In genomic region chr20:45011108-45011526, GRCh38 we compare ENCODE assay signal across 8 cellular contexts. TPM values are rescaled to one million over a fixed set of nuclear protein-coding genes. Genes with fewer than 3 reads are reported as not detected.
A peak's percentile ranks its signal among the peaks of the same experiment; 100 is the strongest.
DNase-seq lines count a peak whose midpoint lies in the region; ATAC-seq and TF ChIP-seq lines count a peak whose summit lies in the region.

No MANE protein-coding gene starts in this region.

- TF ChIP-seq POLR2A in thyroid gland (IDR thresholded peaks at IDR 0.05), result no peak

- no peak overlapping the region for H3K27ac ChIP-seq in GM23338 (ENCODE audit: low read depth)
- H3K27ac ChIP-seq in thyroid gland, result no peak overlapping the region

- intact Hi-C loops in thyroid gland (cut with DNase I), result loop anchor here (10.0 kb wide), 1 partner anchor 84 kb away; no protein-coding TSS in a partner anchor

- no peak overlapping the region for H3K4me3 ChIP-seq in AG10803 (ENCODE audit: low read length)
- no peak overlapping the region for H3K4me3 ChIP-seq in GM23338
- no peak overlapping the region for H3K4me3 ChIP-seq in thyroid gland (replicated peaks in 1 of 3)

- H3K9me2 ChIP-seq in GM23338 (ENCODE audit: insufficient read depth), result no peaks in the 10 kb centered on the region

- peaks cover 14% of the 10 kb centered on the region; the same call in 1 of the 3 replicates for H3K36me3 Mint-ChIP-seq in GM23338 (ENCODE audit: low read depth)
- peaks cover 57% of the 10 kb centered on the region for H3K36me3 Mint-ChIP-seq in activated CD8-positive, alpha-beta memory T cell treated with anti-CD3 and anti-CD28 coated beads, Interleukin-2, amount 10 ng/mL, durations not matched to agents 7 days and 5 days
- peaks cover 15% of the 10 kb centered on the region for H3K36me3 Mint-ChIP-seq in natural killer cell treated with Interleukin-12 subunit alpha and Interleukin-12 subunit beta and Interleukin-15 and Interleukin-18, amount 100 ng/mL, for 72 hours

- H3F3A ChIP-seq in GM23338 (replicated peaks; ENCODE audit: low read depth), result no peaks in the 10 kb centered on the region

- H3K27me3 ChIP-seq in GM23338 (ENCODE audit: insufficient read depth) (no peaks in the 10 kb centered on the region), thyroid gland (no peaks in the 10 kb centered on the region)

- H2AFZ ChIP-seq in GM23338, result no peak overlapping the region

- no peaks in the 10 kb centered on the region for H3K9me3 Mint-ChIP-seq in GM23338
- H3K9me3 Mint-ChIP-seq in activated CD8-positive, alpha-beta memory T cell treated with anti-CD3 and anti-CD28 coated beads, Interleukin-2, amount 10 ng/mL, durations not matched to agents 7 days and 5 days (ENCODE audit: low read depth), result no peaks in the 10 kb centered on the region
- H3K9me3 Mint-ChIP-seq in natural killer cell treated with Interleukin-12 subunit alpha and Interleukin-12 subunit beta and Interleukin-15 and Interleukin-18, amount 100 ng/mL, for 72 hours, result no peaks in the 10 kb centered on the region

- CTCF ChIA-PET in activated CD8-positive, alpha-beta memory T cell treated with anti-CD3 and anti-CD28 coated beads, Interleukin-2, amount 10 ng/mL, durations not matched to agents 7 days and 5 days (lab: Charles Lee), result interaction anchor here (0.8 to 5.1 kb wide), 24 partner anchors 8 to 283 kb away, joined by 3 to 35 read pairs (median 4); no protein-coding TSS in a partner anchor

- peak; percentile 73 for DNase-seq in AG10803 (ENCODE audit: low read depth)
- DNase-seq in GM23338 (ENCODE audit: low spot score), result peak; percentile 83
- DNase-seq in NCI-H460 (ENCODE audit: extremely low read depth, low read depth), result peak; percentile 61
- peak; percentile 61 for DNase-seq in activated CD8-positive, alpha-beta memory T cell treated with anti-CD3 and anti-CD28 coated beads, Interleukin-2, amount 10 ng/mL, durations not matched to agents 7 days and 5 days
- peak; percentile 64 for DNase-seq in natural killer cell treated with Interleukin-12 subunit alpha and Interleukin-12 subunit beta and Interleukin-15 and Interleukin-18, amount 100 ng/mL, for 72 hours (ENCODE audit: low spot score)
- DNase-seq in thyroid gland, result peak; percentile 38 to 50

- H3K36me3 ChIP-seq in GM23338 (ENCODE audit: insufficient read depth) (no peaks in the 10 kb centered on the region; the same call in 1 of the 2 replicates), thyroid gland (peaks cover 8 to 10% of the 10 kb centered on the region in 2 donors)

- H3K27me3 Mint-ChIP-seq in GM23338 (ENCODE audit: insufficient read depth, low read depth, poor library complexity), result peaks cover 6% of the 10 kb centered on the region
- no peaks in the 10 kb centered on the region for H3K27me3 Mint-ChIP-seq in activated CD8-positive, alpha-beta memory T cell treated with anti-CD3 and anti-CD28 coated beads, Interleukin-2, amount 10 ng/mL, durations not matched to agents 7 days and 5 days
- H3K27me3 Mint-ChIP-seq in natural killer cell treated with Interleukin-12 subunit alpha and Interleukin-12 subunit beta and Interleukin-15 and Interleukin-18, amount 100 ng/mL, for 72 hours, result no peaks in the 10 kb centered on the region

- H3K79me2 ChIP-seq in GM23338 (replicated peaks; ENCODE audit: insufficient read depth), result no peaks in the 10 kb centered on the region; the same call in 1 of the 2 replicates

- no peak overlapping the region for H3K27ac Mint-ChIP-seq in GM23338
- H3K27ac Mint-ChIP-seq in activated CD8-positive, alpha-beta memory T cell treated with anti-CD3 and anti-CD28 coated beads, Interleukin-2, amount 10 ng/mL, durations not matched to agents 7 days and 5 days, result peak overlapping the region; percentile 25
- peak overlapping the region; percentile 11 to 52 for H3K27ac Mint-ChIP-seq in natural killer cell treated with Interleukin-12 subunit alpha and Interleukin-12 subunit beta and Interleukin-15 and Interleukin-18, amount 100 ng/mL, for 72 hours

- 16 to 24% methylated on average over 2 of the region's 2 CpGs for WGBS in thyroid gland, 2 donors

- peaks cover 8% of the 10 kb centered on the region; the same call in 2 of the 3 replicates for H3K4me1 Mint-ChIP-seq in GM23338
- peaks cover 31% of the 10 kb centered on the region for H3K4me1 Mint-ChIP-seq in activated CD8-positive, alpha-beta memory T cell treated with anti-CD3 and anti-CD28 coated beads, Interleukin-2, amount 10 ng/mL, durations not matched to agents 7 days and 5 days
- H3K4me1 Mint-ChIP-seq in natural killer cell treated with Interleukin-12 subunit alpha and Interleukin-12 subunit beta and Interleukin-15 and Interleukin-18, amount 100 ng/mL, for 72 hours (ENCODE audit: low read depth in 2 of 2), result peaks cover 40 to 42% of the 10 kb centered on the region in 2 donors

- H4K20me1 ChIP-seq in GM23338 (replicated peaks; ENCODE audit: insufficient read depth), result no peaks in the 10 kb centered on the region

- ATAC-seq in GM23338, result peak; percentile 80
- peak; percentile 72 for ATAC-seq in activated CD8-positive, alpha-beta memory T cell treated with anti-CD3 and anti-CD28 coated beads, Interleukin-2, amount 10 ng/mL, durations not matched to agents 7 days and 5 days
- peak; percentile 45 for ATAC-seq in esophagus mucosa
- ATAC-seq in natural killer cell treated with Interleukin-12 subunit alpha and Interleukin-12 subunit beta and Interleukin-15 and Interleukin-18, amount 100 ng/mL, for 72 hours, result peak in 1 of 2 donors; percentile 61
- no peak for ATAC-seq in GM21515 (IDR thresholded peaks at IDR 0.05; ENCODE audit: unreplicated experiment)

- no peak overlapping the region for H3K4me3 Mint-ChIP-seq in GM23338
- H3K4me3 Mint-ChIP-seq in activated CD8-positive, alpha-beta memory T cell treated with anti-CD3 and anti-CD28 coated beads, Interleukin-2, amount 10 ng/mL, durations not matched to agents 7 days and 5 days, result no peak overlapping the region
- no peak overlapping the region for H3K4me3 Mint-ChIP-seq in natural killer cell treated with Interleukin-12 subunit alpha and Interleukin-12 subunit beta and Interleukin-15 and Interleukin-18, amount 100 ng/mL, for 72 hours

- H3K9me3 ChIP-seq in thyroid gland, result no peaks in the 10 kb centered on the region

- peak; percentile 83 for TF ChIP-seq CTCF in AG10803 (conservative IDR thresholded peaks at IDR 0.05; ENCODE audit: low read length)
- TF ChIP-seq CTCF in GM23338 (conservative IDR thresholded peaks at IDR 0.05; ENCODE audit: low read depth in 2 of 2), result peak; percentile 79 to 95
- TF ChIP-seq CTCF in thyroid gland (IDR thresholded peaks at IDR 0.05), result peak in 5 of 6 experiments; percentile 29 to 62 (median 57)

- H3K4me1 ChIP-seq in GM23338 (ENCODE audit: insufficient read depth) (peaks cover under 1% of the 10 kb centered on the region; the same call in 1 of the 2 replicates), thyroid gland (no peaks in the 10 kb centered on the region)

- no peak overlapping the region for H3K4me2 ChIP-seq in GM23338

TF ChIP-seq in GM23338, 12 proteins besides CTCF, POLR2A, EP300 and RAD21 (continues in another document):
- TF ChIP-seq, protein P1, sequence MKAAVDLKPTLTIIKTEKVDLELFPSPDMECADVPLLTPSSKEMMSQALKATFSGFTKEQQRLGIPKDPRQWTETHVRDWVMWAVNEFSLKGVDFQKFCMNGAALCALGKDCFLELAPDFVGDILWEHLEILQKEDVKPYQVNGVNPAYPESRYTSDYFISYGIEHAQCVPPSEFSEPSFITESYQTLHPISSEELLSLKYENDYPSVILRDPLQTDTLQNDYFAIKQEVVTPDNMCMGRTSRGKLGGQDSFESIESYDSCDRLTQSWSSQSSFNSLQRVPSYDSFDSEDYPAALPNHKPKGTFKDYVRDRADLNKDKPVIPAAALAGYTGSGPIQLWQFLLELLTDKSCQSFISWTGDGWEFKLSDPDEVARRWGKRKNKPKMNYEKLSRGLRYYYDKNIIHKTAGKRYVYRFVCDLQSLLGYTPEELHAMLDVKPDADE (IDR thresholded peaks at IDR 0.05), result no peak
- TF ChIP-seq EZH2 (IDR thresholded peaks at IDR 0.05; ENCODE audit: low read depth, unreplicated experiment), result no peak

RNA-seq across cellular contexts. Expression of gene STK4, which starts 44.8 kb away (rescaled TPM):
- total RNA-seq in GM23338 (2014; rRNA removed; shearing (Covaris generic)), result 34.3 and 37.7 TPM in 2 replicates
- 42.3 and 58.7 TPM in 2 replicates for polyA plus RNA-seq in GM23338 (2016; fragmentation: Nextera tagmentation; extraction: Ambion mirVana)
- total RNA-seq in NCI-H460 (2014; rRNA removed; shearing (Covaris generic)), result 32.2 and 42.4 TPM in 2 replicates
- polyA plus RNA-seq in NCI-H460 (2014; cell fraction: nucleus; rRNA removed), result 26.1 and 39.3 TPM in 2 replicates
- 100 to 1,000 TPM; 151 to 170 TPM for total RNA-seq in activated CD8-positive, alpha-beta memory T cell treated with anti-CD3 and anti-CD28 coated beads, Interleukin-2, amount 10 ng/mL, durations not matched to agents 7 days and 5 days
- total RNA-seq in esophagus mucosa (15.8 TPM), thyroid gland (10 to 100 TPM; 18.8 to 37.2 (median 29.2) TPM)
- 100 to 1,000 TPM; 157 to 264 TPM for total RNA-seq in natural killer cell treated with Interleukin-12 subunit alpha and Interleukin-12 subunit beta and Interleukin-15 and Interleukin-18, amount 100 ng/mL, for 72 hours

RNA-seq across cellular contexts. Expression of gene TOMM34, which starts 50.9 kb away (rescaled TPM):
- 36.5 and 38.7 TPM in 2 replicates for total RNA-seq in GM23338 (2014; rRNA removed; shearing (Covaris generic))
- polyA plus RNA-seq in GM23338 (2016; fragmentation: Nextera tagmentation; extraction: Ambion mirVana), result 27.1 and 27.4 TPM in 2 replicates
- total RNA-seq in NCI-H460 (2014; rRNA removed; shearing (Covaris generic)), result 52.9 and 58.0 TPM in 2 replicates
- 41.4 and 41.7 TPM in 2 replicates for polyA plus RNA-seq in NCI-H460 (2014; cell fraction: nucleus; rRNA removed)
- 10 to 100 TPM; 22.3 to 31.2 TPM for total RNA-seq in activated CD8-positive, alpha-beta memory T cell treated with anti-CD3 and anti-CD28 coated beads, Interleukin-2, amount 10 ng/mL, durations not matched to agents 7 days and 5 days
- 11.4 TPM for total RNA-seq in esophagus mucosa
- 10 to 100 TPM; 25.1 to 34.9 TPM for total RNA-seq in natural killer cell treated with Interleukin-12 subunit alpha and Interleukin-12 subunit beta and Interleukin-15 and Interleukin-18, amount 100 ng/mL, for 72 hours
- 10 to 100 TPM; 18.4 to 26.0 (median 23.0) TPM for total RNA-seq in thyroid gland
